In the genomic region with DNA sequence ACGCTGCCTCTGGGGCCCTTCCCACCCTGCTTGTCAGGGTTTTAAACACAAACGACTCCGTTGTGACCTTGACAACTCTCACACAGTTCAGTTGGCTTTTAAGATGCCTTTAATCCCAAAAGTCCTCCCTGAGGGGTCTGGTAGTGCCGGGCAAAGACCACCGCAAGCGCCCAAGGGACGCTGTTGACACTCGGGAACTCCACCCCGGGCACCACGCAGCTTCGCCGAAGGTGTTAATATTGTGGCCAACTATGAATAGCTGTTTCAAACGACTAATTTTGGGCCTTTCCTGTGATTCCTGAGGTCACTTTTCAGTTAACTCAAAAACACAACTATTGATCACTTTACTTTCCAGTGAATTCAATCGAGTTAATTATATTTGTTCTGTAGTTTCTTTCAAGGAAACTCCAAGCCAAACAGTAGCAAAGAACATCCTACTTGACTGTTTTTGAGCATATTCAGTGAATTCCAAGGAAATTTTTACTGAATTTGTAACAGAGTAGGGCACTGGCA, we compare ENCODE assay signal across 8 cellular contexts. TPM values are rescaled to one million over a fixed set of nuclear protein-coding genes. Genes with fewer than 3 reads are reported as not detected.
A peak's percentile ranks its signal among the peaks of the same experiment; 100 is the strongest.
DNase-seq lines count a peak whose midpoint lies in the region; ATAC-seq and TF ChIP-seq lines count a peak whose summit lies in the region.

No MANE protein-coding gene starts in this region.

- peak overlapping the region; percentile 99 to 100 for H3K27ac ChIP-seq in lung (ENCODE audit: low read depth in 1 of 2, low read length in 1 of 2)

- H3K36me3 Mint-ChIP-seq in activated T-cell treated with anti-CD3 and anti-CD28 coated beads, Interleukin-2, amount 50 U/mL, for 72 hours (ENCODE audit: insufficient read depth in 2 of 2), result peaks cover 7 to 8% of the 10 kb centered on the region in 2 donors
- H3K36me3 Mint-ChIP-seq in MCF 10A (ENCODE audit: insufficient read depth, unreplicated experiment) (peaks cover 22% of the 10 kb centered on the region), type B pancreatic cell (peaks cover 14% of the 10 kb centered on the region)

- BruUV-seq in MCF 10A (replicated peaks; lab: Mats Ljungman, UMichigan), result no TSS peak

- H3K27me3 Mint-ChIP-seq in activated T-cell treated with anti-CD3 and anti-CD28 coated beads, Interleukin-2, amount 50 U/mL, for 72 hours (ENCODE audit: low read depth), result no peaks in the 10 kb centered on the region
- H3K27me3 Mint-ChIP-seq in MCF 10A (ENCODE audit: insufficient read depth, unreplicated experiment) (no peaks in the 10 kb centered on the region), type B pancreatic cell (no peaks in the 10 kb centered on the region)

- peak overlapping the region; percentile 74 for H3K4me3 ChIP-seq in lung

- intact Hi-C loops in MCF 10A (cut with micrococcal nuclease), result loop anchor here (2.0 kb wide), 1 partner anchor 147 kb away; no protein-coding TSS in a partner anchor

- peak overlapping the region; percentile 54 for H3K27ac Mint-ChIP-seq in activated T-cell treated with anti-CD3 and anti-CD28 coated beads, Interleukin-2, amount 50 U/mL, for 72 hours
- H3K27ac Mint-ChIP-seq in MCF 10A (ENCODE audit: low read depth, unreplicated experiment), result peak overlapping the region; percentile 81
- H3K27ac Mint-ChIP-seq in type B pancreatic cell, result peak overlapping the region; percentile 94

- no peaks in the 10 kb centered on the region for H3K27me3 ChIP-seq in lung (ENCODE audit: control insufficient read depth, insufficient read depth)

- H3K9me3 ChIP-seq in lung (ENCODE audit: control insufficient read depth in 2 of 2, insufficient read depth in 1 of 2, low read length in 1 of 2), result no peaks in the 10 kb centered on the region

- ATAC-seq in activated T-cell treated with anti-CD3 and anti-CD28 coated beads, Interleukin-2, amount 50 U/mL, for 72 hours (replicated peaks in 1 of 2), result no peak
- ATAC-seq in lung (ENCODE audit: insufficient read depth, low FRiP score) (no peak), HG02642 (IDR thresholded peaks at IDR 0.05; ENCODE audit: poor library complexity, unreplicated experiment) (no peak)

- CTCF ChIA-PET in MCF 10A (lab: Yijun Ruan, JAX), result interaction anchor here (0.6 kb wide), 1 partner anchor 241 kb away, joined by 4 read pairs; no protein-coding TSS in a partner anchor

- H3K4me3 Mint-ChIP-seq in activated T-cell treated with anti-CD3 and anti-CD28 coated beads, Interleukin-2, amount 50 U/mL, for 72 hours, result peak overlapping the region; percentile 77 to 85
- H3K4me3 Mint-ChIP-seq in MCF 10A (ENCODE audit: unreplicated experiment) (peak overlapping the region; percentile 87), type B pancreatic cell (peak overlapping the region; percentile 86)

- no peaks in the 10 kb centered on the region for H3K36me3 ChIP-seq in lung (ENCODE audit: control insufficient read depth in 2 of 2, insufficient read depth in 2 of 2, low read length in 2 of 2)

- 1 to 3% methylated on average over 14 of the region's 14 CpGs for WGBS in lung, 2 donors

- TF ChIP-seq CTCF in MCF 10A (IDR thresholded peaks at IDR 0.05; ENCODE audit: unreplicated experiment) (no peak), lung (IDR thresholded peaks at IDR 0.05; ENCODE audit: control extremely low read depth, extremely low read depth) (no peak), type B pancreatic cell (conservative IDR thresholded peaks at IDR 0.05) (no peak)

- no peaks in the 10 kb centered on the region for H3K9me3 Mint-ChIP-seq in activated T-cell treated with anti-CD3 and anti-CD28 coated beads, Interleukin-2, amount 50 U/mL, for 72 hours
- H3K9me3 Mint-ChIP-seq in MCF 10A (ENCODE audit: unreplicated experiment), result no peaks in the 10 kb centered on the region
- no peaks in the 10 kb centered on the region for H3K9me3 Mint-ChIP-seq in type B pancreatic cell

- peaks cover 39% of the 10 kb centered on the region for H3K4me1 Mint-ChIP-seq in activated T-cell treated with anti-CD3 and anti-CD28 coated beads, Interleukin-2, amount 50 U/mL, for 72 hours (ENCODE audit: low read depth)
- H3K4me1 Mint-ChIP-seq in MCF 10A (ENCODE audit: insufficient read depth, unreplicated experiment), result peaks cover 15% of the 10 kb centered on the region
- peaks cover 16% of the 10 kb centered on the region for H3K4me1 Mint-ChIP-seq in type B pancreatic cell (ENCODE audit: unreplicated experiment)

- peaks cover 2 to 8% of the 10 kb centered on the region in 2 donors for H3K4me1 ChIP-seq in lung (ENCODE audit: control insufficient read depth in 2 of 2, insufficient read depth in 2 of 2, low read length in 2 of 2)

- no peak for DNase-seq in activated T-cell treated with anti-CD3 and anti-CD28 coated beads, Interleukin-2, amount 50 U/mL, for 72 hours
- no peak for DNase-seq in activated T-cell treated with anti-CD3 and anti-CD28 coated beads, Interleukin-2, amount 50 U/mL, for 1 hour
- DNase-seq in MCF 10A (ENCODE audit: unreplicated experiment) (no peak), lung (ENCODE audit: low spot score) (no peak), type B pancreatic cell (ENCODE audit: extremely low spot score, unreplicated experiment) (no peak), inferior parietal cortex (ENCODE audit: extremely low spot score) (no peak), GM03348 (ENCODE audit: low spot score) (no peak)

- POLR2A ChIA-PET in MCF 10A (lab: Yijun Ruan, JAX), result interaction anchor here (0.7 to 5.5 kb wide), 11 partner anchors 9 to 398 kb away, joined by 3 to 112 read pairs (median 5); a partner anchor contains a TSS

RNA-seq across cellular contexts. Expression of a gene that starts 1.0 kb away (rescaled TPM):
- 10 to 100 TPM; 68.6 to 68.8 TPM for total RNA-seq in activated T-cell treated with anti-CD3 and anti-CD28 coated beads, Interleukin-2, amount 50 U/mL, for 72 hours
- 74.1 and 78.6 TPM in 2 replicates for total RNA-seq in MCF 10A (2022)
- 10 to 100 TPM; 79.7 to 83.0 TPM for total RNA-seq in lung
- 10 to 100 TPM; 16.4 to 36.2 TPM for polyA plus RNA-seq in lung
- 42.1 and 89.4 TPM in 2 replicates for total RNA-seq in type B pancreatic cell (ENCODE audit: low replicate concordance)

RNA-seq across cellular contexts. Expression of a gene that starts 26.1 kb away (rescaled TPM):
- total RNA-seq in activated T-cell treated with anti-CD3 and anti-CD28 coated beads, Interleukin-2, amount 50 U/mL, for 72 hours, result 10 to 100 TPM; 14.2 to 14.9 TPM
- total RNA-seq in MCF 10A (2022), result 14.4 and 16.5 TPM in 2 replicates
- total RNA-seq in lung, result 10 to 100 TPM; 25.6 to 26.2 TPM
- polyA plus RNA-seq in lung, result 10 to 100 TPM; 10.3 to 14.0 TPM
- 26.7 and 33.6 TPM in 2 replicates for total RNA-seq in type B pancreatic cell (ENCODE audit: low replicate concordance)
